Comparison of ENCODE assay signal across 11 cellular contexts in the genomic region with DNA sequence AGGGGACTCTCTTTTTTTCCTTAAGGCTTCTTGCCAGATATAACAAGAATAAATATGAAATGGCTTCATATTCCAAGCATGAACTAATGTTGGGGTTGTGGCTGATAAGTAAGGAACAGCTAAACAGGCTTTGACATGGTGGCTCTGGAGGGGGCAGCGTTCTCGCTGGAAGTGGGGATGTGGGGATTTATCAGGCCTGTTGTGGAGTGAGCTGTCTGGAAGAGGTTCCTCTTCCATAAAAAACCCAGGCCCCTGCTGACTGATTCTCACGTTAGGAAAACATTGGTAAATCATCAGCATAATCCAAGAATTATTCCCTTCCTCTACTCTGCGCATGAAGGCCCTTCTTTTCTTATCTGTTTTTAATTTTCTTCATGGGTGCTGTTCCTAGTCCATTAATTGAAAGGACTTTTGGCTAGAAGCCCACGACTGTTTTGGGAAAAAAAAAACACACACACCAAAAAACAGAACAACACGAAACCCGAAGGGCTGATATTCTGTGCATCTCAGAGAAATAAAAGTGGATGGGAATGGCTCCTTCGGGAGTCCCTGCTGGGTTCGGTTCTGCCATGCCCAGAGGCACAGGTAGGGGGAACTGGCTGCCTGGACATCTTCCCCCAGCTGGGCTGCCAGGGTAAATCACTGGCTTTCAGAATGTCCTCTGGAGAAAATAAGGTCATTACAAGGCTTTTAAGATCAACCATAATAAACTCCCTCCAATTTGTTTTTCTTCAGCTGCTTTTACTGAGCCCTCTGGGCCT.
DNase-seq lines count a peak whose midpoint lies in the region; ATAC-seq, FAIRE-seq and TF ChIP-seq lines count a peak whose summit lies in the region.
"Had no signal": no experiment of that assay in that cellular context is flagged by ENCODE, and none has a peak within 500 bp of the region (broad histone marks: within the 10 kb centered on the region; RNA-seq: fewer than 3 reads in every experiment).

No MANE protein-coding gene starts in this region.

- ATAC-seq in gastroesophageal sphincter (no peak), HG03045 (IDR thresholded peaks at IDR 0.05; ENCODE audit: unreplicated experiment) (no peak), GM18870 (IDR thresholded peaks at IDR 0.05; ENCODE audit: unreplicated experiment) (no peak)
- ATAC-seq: activated CD8-positive, alpha-beta T cell treated with anti-CD3 and anti-CD28 coated beads, Interleukin-2, amount 10 ng/mL, durations not matched to agents 7 days and 5 days had no signal

- 37 to 55% methylated on average over 2 to 8 of the region's 9 CpGs for WGBS in gastroesophageal sphincter (ENCODE audit: low coverage in 1 of 2), 2 donors

- DNase-seq in D721Med (ENCODE audit: insufficient read length, low spot score) (no peak), T1000 (lab: John Stamatoyannopoulos, UW) (peak; percentile 28), pons (ENCODE audit: low spot score) (peak; percentile 49), NOMO-1 treated with dmso at 0.1 percent for 144 hours (lab: John Stamatoyannopoulos, UW; ENCODE audit: unreplicated experiment) (no peak), erythroblast (lab: John Stamatoyannopoulos, UW) (no peak)
- DNase-seq: activated CD8-positive, alpha-beta T cell treated with anti-CD3 and anti-CD28 coated beads, Interleukin-2, amount 10 ng/mL, durations not matched to agents 7 days and 5 days; CD4-positive, alpha-beta memory T cell had no signal

- peaks cover 0 to 33% (median 6%) of the 10 kb centered on the region in 3 donors for H3K4me1 ChIP-seq in gastroesophageal sphincter

- no peak overlapping the region for H3K4me3 ChIP-seq in gastroesophageal sphincter
- H3K4me3 ChIP-seq: SK-N-MC had no signal

- peak overlapping the region in 3 of 4 donors; percentile 52 to 59 (median 53) for H3K27ac ChIP-seq in gastroesophageal sphincter
- H3K27ac ChIP-seq: SK-N-MC had no signal

- H3K36me3 ChIP-seq in gastroesophageal sphincter: no peaks in the 10 kb centered on the region

- FAIRE-seq in D721Med (lab: Jason Lieb, UNC): no peak

- TF ChIP-seq EP300 in gastroesophageal sphincter (IDR thresholded peaks at IDR 0.05): no peak

- no peaks in the 10 kb centered on the region for H3K9me3 ChIP-seq in gastroesophageal sphincter

- no peaks in the 10 kb centered on the region for H3K27me3 ChIP-seq in gastroesophageal sphincter

- TF ChIP-seq CTCF in D721Med (IDR thresholded peaks at IDR 0.05; ENCODE audit: insufficient read depth, missing control alignments) (peak; percentile 26), gastroesophageal sphincter (IDR thresholded peaks at IDR 0.05) (peak; percentile 21 to 61 (median 45))

- TF ChIP-seq POLR2A in gastroesophageal sphincter (IDR thresholded peaks at IDR 0.05) (no peak), erythroblast (IDR thresholded peaks at IDR 0.05; ENCODE audit: low read length) (no peak)

Comparison
In these comparisons a context has a peak if more than half of its experiments do, and no peak if none do; other contexts are left out.
1. DNase-seq: peak in T1000 (single experiment) and pons (single experiment); none in D721Med (single experiment), NOMO-1 treated with dmso at 0.1 percent for 144 hours (single experiment) and erythroblast (0 of 2).